ENCODE assay signal across 9 cellular contexts in the genomic region with DNA sequence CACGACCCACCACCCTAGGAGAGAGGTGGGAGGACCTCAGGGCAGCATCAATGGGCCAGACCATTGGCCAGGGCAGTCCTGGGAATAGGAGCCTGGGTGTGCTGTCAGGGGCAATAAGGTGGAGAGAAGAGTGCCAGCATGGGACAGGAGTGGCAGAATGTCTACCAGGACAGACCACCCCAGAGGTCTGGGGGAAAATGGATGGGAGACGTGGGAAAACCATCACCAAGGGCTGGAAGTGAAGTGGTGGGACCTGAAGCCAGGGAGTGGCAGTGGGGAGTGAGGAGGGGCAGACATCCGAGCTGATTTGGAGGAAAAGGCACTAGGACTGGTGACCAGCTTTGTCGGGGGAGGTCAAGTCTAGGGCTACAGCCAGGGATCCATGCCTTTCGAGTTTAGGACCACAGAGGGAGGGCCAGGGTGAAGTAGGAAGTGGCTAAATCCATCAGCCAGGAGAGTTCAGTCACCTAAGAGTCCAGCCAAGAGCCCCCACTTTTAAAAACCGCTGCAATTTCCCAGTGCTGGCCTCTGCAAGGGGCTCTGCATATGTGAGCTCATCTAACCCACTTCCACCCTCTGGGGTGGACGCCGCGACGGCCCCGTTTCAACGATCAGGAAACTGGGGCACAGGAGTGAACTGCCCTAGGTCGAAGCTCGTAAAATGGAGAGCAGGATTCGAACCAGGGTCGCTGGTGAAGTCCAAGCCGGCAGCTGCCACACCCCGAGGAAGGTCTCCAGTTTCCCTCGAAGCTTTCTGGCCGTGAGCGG. TPM values are rescaled to one million over a fixed set of nuclear protein-coding genes. Genes with fewer than 3 reads are reported as not detected.
DNase-seq lines count a peak whose midpoint lies in the region; ATAC-seq and TF ChIP-seq lines count a peak whose summit lies in the region.
"Had no signal": no experiment of that assay in that cellular context is flagged by ENCODE, and none has a peak within 500 bp of the region (broad histone marks: within the 10 kb centered on the region; RNA-seq: fewer than 3 reads in every experiment).

No MANE protein-coding gene starts in this region.

- peaks cover 2 to 9% of the 10 kb centered on the region in 2 donors for H3K36me3 Mint-ChIP-seq in activated T-cell treated with anti-CD3 and anti-CD28 coated beads, Interleukin-2, amount 50 U/mL, for 72 hours (ENCODE audit: insufficient read depth in 2 of 2)

- H3K9me3 Mint-ChIP-seq in activated T-cell treated with anti-CD3 and anti-CD28 coated beads, Interleukin-2, amount 50 U/mL, for 72 hours: peaks cover 2 to 6% of the 10 kb centered on the region in 2 donors

- H3K27me3 Mint-ChIP-seq in activated T-cell treated with anti-CD3 and anti-CD28 coated beads, Interleukin-2, amount 50 U/mL, for 72 hours (ENCODE audit: low read depth): peaks cover 44% of the 10 kb centered on the region

- H3K27me3 ChIP-seq in lung (ENCODE audit: control insufficient read depth, insufficient read depth): no peaks in the 10 kb centered on the region
- H3K27me3 ChIP-seq in thyroid gland: no peaks in the 10 kb centered on the region

- no peak for ATAC-seq in activated T-cell treated with anti-CD3 and anti-CD28 coated beads, Interleukin-2, amount 50 U/mL, for 72 hours (replicated peaks in 1 of 2)
- ATAC-seq in lung (ENCODE audit: insufficient read depth, low FRiP score): no peak
- ATAC-seq in GM18867 (IDR thresholded peaks at IDR 0.05; ENCODE audit: unreplicated experiment): no peak
- ATAC-seq in HG03045 (IDR thresholded peaks at IDR 0.05; ENCODE audit: unreplicated experiment): no peak

- 14 to 18% methylated on average over 21 of the region's 21 CpGs for WGBS in lung, 2 donors
- 20 to 29% methylated on average over 9 to 21 of the region's 21 CpGs for WGBS in thyroid gland, 2 donors

- H3K27ac Mint-ChIP-seq in activated T-cell treated with anti-CD3 and anti-CD28 coated beads, Interleukin-2, amount 50 U/mL, for 72 hours: no peak overlapping the region

- peaks cover 21% of the 10 kb centered on the region for H3K4me1 Mint-ChIP-seq in activated T-cell treated with anti-CD3 and anti-CD28 coated beads, Interleukin-2, amount 50 U/mL, for 72 hours (ENCODE audit: low read depth)

- no peak for TF ChIP-seq CTCF in cardiac fibroblast (IDR thresholded peaks at IDR 0.05; ENCODE audit: low read depth, low read length)
- no peak for TF ChIP-seq CTCF in lung (IDR thresholded peaks at IDR 0.05; ENCODE audit: control extremely low read depth, extremely low read depth)
- TF ChIP-seq CTCF in thyroid gland (IDR thresholded peaks at IDR 0.05): no peak

- H3K36me3 ChIP-seq in lung (ENCODE audit: control insufficient read depth in 2 of 2, insufficient read depth in 2 of 2, low read length in 2 of 2) (no peaks in the 10 kb centered on the region), thyroid gland (no peaks in the 10 kb centered on the region)

- H3K9me3 ChIP-seq in lung (ENCODE audit: control insufficient read depth in 2 of 2, insufficient read depth in 1 of 2, low read length in 1 of 2): peaks cover 0 to 2% of the 10 kb centered on the region in 2 donors
- no peaks in the 10 kb centered on the region for H3K9me3 ChIP-seq in thyroid gland

- no peak for TF ChIP-seq POLR2A in thyroid gland (IDR thresholded peaks at IDR 0.05)

- H3K4me3 ChIP-seq in cardiac fibroblast (replicated peaks in 1 of 2; ENCODE audit: low read depth in 2 of 2, low read length in 2 of 2): peak overlapping the region; percentile 67 to 73
- peak overlapping the region; percentile 62 for H3K4me3 ChIP-seq in lung
- H3K4me3 ChIP-seq in thyroid gland (replicated peaks in 1 of 3): peak overlapping the region; percentile 59 to 79 (median 61)

- intact Hi-C loops in thyroid gland (cut with DNase I): no loop called here

- no peak for DNase-seq in activated T-cell treated with anti-CD3 and anti-CD28 coated beads, Interleukin-2, amount 50 U/mL, for 72 hours
- DNase-seq in activated T-cell treated with anti-CD3 and anti-CD28 coated beads, Interleukin-2, amount 50 U/mL, for 48 hours: no peak
- DNase-seq in cardiac fibroblast (ENCODE audit: low read depth in 2 of 2) (peak in 1 of 2 donors; percentile 31), lung (ENCODE audit: low spot score) (no peak), thyroid gland (no peak), ecto neural progenitor cell (ENCODE audit: low spot score) (no peak)

- peak overlapping the region in 1 of 2 donors; percentile 61 for H3K27ac ChIP-seq in lung (ENCODE audit: low read depth in 1 of 2, low read length in 1 of 2)
- peak overlapping the region in 2 of 3 donors; percentile 82 to 89 for H3K27ac ChIP-seq in thyroid gland

- H3K4me1 ChIP-seq in lung (ENCODE audit: control insufficient read depth in 2 of 2, insufficient read depth in 2 of 2, low read length in 2 of 2): peaks cover 0 to 16% of the 10 kb centered on the region in 2 donors
- H3K4me1 ChIP-seq in thyroid gland: peaks cover 16 to 38% of the 10 kb centered on the region in 2 donors

- H3K4me3 Mint-ChIP-seq in activated T-cell treated with anti-CD3 and anti-CD28 coated beads, Interleukin-2, amount 50 U/mL, for 72 hours: peak overlapping the region; percentile 43 to 51

RNA-seq across cellular contexts. Expression of gene EVC2, which starts 0.8 kb away (rescaled TPM):
- 1 to 10 TPM in 1 of 2 donors, under 1 TPM in 1; 0.46 to 2.2 TPM for total RNA-seq in activated T-cell treated with anti-CD3 and anti-CD28 coated beads, Interleukin-2, amount 50 U/mL, for 72 hours
- total RNA-seq in lung: 10 to 100 TPM in 1 of 2 donors, 1 to 10 TPM in 1; 3.9 to 11.9 TPM
- 1 to 10 TPM; 1.5 to 2.2 TPM for polyA plus RNA-seq in lung
- 10 to 100 TPM; 15.7 to 24.5 (median 17.2) TPM for total RNA-seq in thyroid gland
- total RNA-seq: NCI-H460 had no signal

RNA-seq across cellular contexts. Expression of gene EVC, which starts 3.5 kb away (rescaled TPM):
- total RNA-seq in activated T-cell treated with anti-CD3 and anti-CD28 coated beads, Interleukin-2, amount 50 U/mL, for 72 hours: 1 to 10 TPM in 1 of 2 donors, under 1 TPM in 1; 0.60 to 3.5 TPM
- total RNA-seq in lung (10 to 100 TPM; 23.2 to 40.8 TPM), thyroid gland (10 to 100 TPM; 21.4 to 43.6 (median 38.6) TPM)
- 1 to 10 TPM; 2.9 to 4.0 TPM for polyA plus RNA-seq in lung

Comparison
In these comparisons a context has a peak if more than half of its experiments do, and no peak if none do; other contexts are left out.
1. RNA of gene EVC, which starts 3.5 kb away (total RNA-seq): 23.2 to 40.8 TPM in lung and 21.4 to 43.6 TPM in thyroid gland; 0.60 to 3.5 TPM in activated T-cell treated with anti-CD3 and anti-CD28 coated beads, Interleukin-2, amount 50 U/mL, for 72 hours; every median in the first group is over 4 times any median in the second.
2. Peak in every context shown above with its lines, with median percentiles within 50 percentile points of each other: H3K4me3 ChIP-seq.